ENCODE assay signal across 23 cellular contexts in the genomic region with DNA sequence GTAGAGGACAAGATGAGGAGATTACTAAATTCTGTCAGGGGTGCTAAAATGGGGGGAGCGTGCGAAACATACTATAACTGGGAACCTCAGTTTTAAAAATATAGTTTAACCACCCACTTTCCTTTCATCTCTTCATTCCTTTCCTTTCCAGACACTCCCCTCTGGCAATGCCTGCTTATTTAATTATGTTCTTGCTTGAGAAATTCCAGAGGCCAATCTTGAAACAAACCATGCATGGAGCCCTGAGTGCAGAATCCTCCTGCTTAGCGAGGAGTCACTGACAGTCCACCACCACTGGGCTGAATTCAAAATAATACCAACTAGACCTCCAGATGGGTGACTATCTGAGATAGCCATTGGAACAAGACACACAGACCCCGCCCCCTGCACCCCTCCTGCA.
"Had no signal": no experiment of that assay in that cellular context is flagged by ENCODE, and none has a peak within 500 bp of the region (broad histone marks: within the 10 kb centered on the region; RNA-seq: fewer than 3 reads in every experiment).

No MANE protein-coding gene starts in this region.

- H3K4me3 Mint-ChIP-seq: activated naive CD4-positive, alpha-beta T cell treated with anti-CD3 and anti-CD28 coated beads for 36 hours; activated naive CD8-positive, alpha-beta T cell treated with anti-CD3 and anti-CD28 coated beads, Interleukin-2, amount 10 ng/mL, durations not matched to agents 7 days and 5 days; activated T-cell treated with anti-CD3 and anti-CD28 coated beads, Interleukin-2, amount 50 U/mL, for 72 hours; natural killer cell treated with Interleukin-12 subunit alpha and Interleukin-12 subunit beta and Interleukin-15 and Interleukin-18, amount 100 ng/mL, for 72 hours; T-helper 17 cell had no signal

- H3K4me3 ChIP-seq: colonic mucosa, left ventricle myocardium inferior, spleen had no signal

- H3K27ac ChIP-seq: colonic mucosa, epithelial cell of prostate, left ventricle myocardium inferior had no signal

- H3K27ac Mint-ChIP-seq: activated naive CD4-positive, alpha-beta T cell treated with anti-CD3 and anti-CD28 coated beads for 36 hours; activated naive CD8-positive, alpha-beta T cell treated with anti-CD3 and anti-CD28 coated beads, Interleukin-2, amount 10 ng/mL, durations not matched to agents 7 days and 5 days; activated T-cell treated with anti-CD3 and anti-CD28 coated beads, Interleukin-2, amount 50 U/mL, for 72 hours; natural killer cell treated with Interleukin-12 subunit alpha and Interleukin-12 subunit beta and Interleukin-15 and Interleukin-18, amount 100 ng/mL, for 72 hours; T-helper 17 cell had no signal

- H3K9me3 Mint-ChIP-seq: activated naive CD4-positive, alpha-beta T cell treated with anti-CD3 and anti-CD28 coated beads for 36 hours; activated naive CD8-positive, alpha-beta T cell treated with anti-CD3 and anti-CD28 coated beads, Interleukin-2, amount 10 ng/mL, durations not matched to agents 7 days and 5 days; activated T-cell treated with anti-CD3 and anti-CD28 coated beads, Interleukin-2, amount 50 U/mL, for 72 hours; natural killer cell treated with Interleukin-12 subunit alpha and Interleukin-12 subunit beta and Interleukin-15 and Interleukin-18, amount 100 ng/mL, for 72 hours had no signal

- H3K36me3 Mint-ChIP-seq: activated naive CD8-positive, alpha-beta T cell treated with anti-CD3 and anti-CD28 coated beads, Interleukin-2, amount 10 ng/mL, durations not matched to agents 7 days and 5 days; natural killer cell treated with Interleukin-12 subunit alpha and Interleukin-12 subunit beta and Interleukin-15 and Interleukin-18, amount 100 ng/mL, for 72 hours had no signal

- H3K27me3 ChIP-seq: colonic mucosa, spleen had no signal

- H3K9me3 ChIP-seq: colonic mucosa, left ventricle myocardium inferior, spleen had no signal

- H3K4me1 ChIP-seq: colonic mucosa, left ventricle myocardium inferior had no signal

- DNase-seq: activated CD4-positive, alpha-beta T cell treated with anti-CD3 and anti-CD28 coated beads for 4 hours; activated CD4-positive, alpha-beta T cell treated with anti-CD3 and anti-CD28 coated beads, Interleukin-2, amount 50 U/mL, for 48 hours; activated CD4-positive, CD25-positive, alpha-beta regulatory T cell; activated effector memory CD4-positive, alpha-beta T cell treated with Interleukin-2 at 50 U/mL for 16 hours; activated naive CD4-positive, alpha-beta T cell treated with anti-CD3 and anti-CD28 coated beads for 36 hours; activated naive CD8-positive, alpha-beta T cell treated with anti-CD3 and anti-CD28 coated beads, Interleukin-2, amount 10 ng/mL, durations not matched to agents 7 days and 5 days; activated T-cell treated with anti-CD3 and anti-CD28 coated beads, Interleukin-2, amount 50 U/mL, for 72 hours; amygdala; colonic mucosa; kidney; left ventricle myocardium inferior; mammary epithelial cell; midbrain; nucleus accumbens; posterior cingulate gyrus; retina; spleen; stimulated activated CD4-positive, alpha-beta T cell treated with anti-CD3 and anti-CD28 coated beads, Interleukin-4, amount 100 ng/mL, for 1 hour; stimulated activated naive CD8-positive, alpha-beta T cell treated with anti-CD3 and anti-CD28 coated beads, Interleukin-15, Interleukin-2, amounts not matched to agents 100 U/mL and 50 U/mL, for 24 hours; SW 1271; T-helper 17 cell had no signal

- ATAC-seq: activated T-cell treated with anti-CD3 and anti-CD28 coated beads, Interleukin-2, amount 50 U/mL, for 72 hours; natural killer cell treated with Interleukin-12 subunit alpha and Interleukin-12 subunit beta and Interleukin-15 and Interleukin-18, amount 100 ng/mL, for 72 hours; stimulated activated naive CD8-positive, alpha-beta T cell treated with anti-CD3 and anti-CD28 coated beads, Interleukin-15, Interleukin-2, amounts not matched to agents 100 U/mL and 50 U/mL, for 24 hours; T-helper 17 cell had no signal

- H3K4me1 Mint-ChIP-seq: activated naive CD8-positive, alpha-beta T cell treated with anti-CD3 and anti-CD28 coated beads, Interleukin-2, amount 10 ng/mL, durations not matched to agents 7 days and 5 days had no signal

- H3K36me3 ChIP-seq: colonic mucosa, left ventricle myocardium inferior, spleen had no signal
